In the genomic region with DNA sequence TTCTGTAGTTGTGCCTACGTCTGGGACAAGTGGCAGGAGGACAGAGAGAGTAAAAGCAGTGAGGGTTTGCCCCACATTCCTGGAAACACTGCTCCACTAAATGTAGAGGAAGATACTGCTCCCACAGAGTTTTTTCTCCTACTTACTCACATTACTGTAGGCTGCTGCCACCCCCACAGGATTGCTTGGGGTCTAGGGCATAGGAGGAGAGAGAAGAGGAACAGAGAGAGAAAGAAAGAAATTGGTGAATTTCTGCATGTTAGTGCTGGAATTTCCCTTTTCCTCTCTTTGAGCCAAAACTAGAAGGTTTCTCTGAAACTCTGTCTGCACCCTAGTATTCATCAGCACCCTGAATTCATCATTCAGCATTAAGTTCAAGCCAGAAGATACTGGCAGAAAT, we compare ENCODE assay signal across 24 cellular contexts.
"Had no signal": no experiment of that assay in that cellular context is flagged by ENCODE, and none has a peak within 500 bp of the region (broad histone marks: within the 10 kb centered on the region; RNA-seq: fewer than 3 reads in every experiment).

No MANE protein-coding gene starts in this region.

- H3K27ac ChIP-seq: colonic mucosa, esophagus squamous epithelium, lower lobe of right lung, pancreas, right lobe of liver, stomach, thyroid gland, vagina had no signal

- H3K36me3 ChIP-seq: colonic mucosa, esophagus squamous epithelium, lower lobe of right lung, pancreas, right lobe of liver, stomach, thyroid gland, vagina had no signal

- FAIRE-seq: endometrium, frontal cortex, pancreas, small intestine had no signal

- ATAC-seq: left ventricle myocardium superior, lower lobe of right lung, natural killer cell, pancreas, right lobe of liver had no signal

- H3K4me1 ChIP-seq: colonic mucosa, esophagus squamous epithelium, lower lobe of right lung, right lobe of liver, thyroid gland, vagina had no signal

- H3K4me3 ChIP-seq: colonic mucosa, esophagus squamous epithelium, lower lobe of right lung, pancreas, right lobe of liver, stomach, thyroid gland, vagina had no signal

- H3K9me3 ChIP-seq: colonic mucosa, esophagus squamous epithelium, lower lobe of right lung, pancreas, right lobe of liver, thyroid gland, vagina had no signal

- DNase-seq: colonic mucosa; dermis blood vessel endothelial cell; effector memory CD4-positive, alpha-beta T cell; erythroblast; esophagus squamous epithelium; hypothalamus; left ventricle myocardium superior; lower lobe of right lung; natural killer cell; occipital lobe; pancreas; right lobe of liver; small intestine; stimulated activated CD4-positive, alpha-beta T cell treated with anti-CD3 and anti-CD28 coated beads, Interleukin-12 subunit alpha, Interleukin-12 subunit beta, amount 100 ng/mL, for 4 hours; stimulated activated CD4-positive, alpha-beta T cell treated with anti-CD3 and anti-CD28 coated beads, Interleukin-1b, Interleukin-23, amount 100 ng/mL, for 48 hours; stimulated activated CD4-positive, alpha-beta T cell treated with anti-CD3 and anti-CD28 coated beads, Interleukin-4, amount 100 ng/mL, for 1 hour; stimulated activated CD8-positive, alpha-beta memory T cell treated with anti-CD3 and anti-CD28 coated beads, Interleukin-4, amount 100 ng/mL, for 48 hours; stimulated activated naive CD4-positive, alpha-beta T cell treated with Interleukin-2 at 50 U/mL for 16 hours; stomach; thyroid gland; trophoblast cell had no signal

- H3K27me3 ChIP-seq: colonic mucosa, esophagus squamous epithelium, pancreas, right lobe of liver, stomach, thyroid gland, vagina had no signal
